In genomic region chr9:133994359-133995011, GRCh38 we compare ENCODE assay signal across 8 cellular contexts. TPM values are rescaled to one million over a fixed set of nuclear protein-coding genes. Genes with fewer than 3 reads are reported as not detected.
DNase-seq lines count a peak whose midpoint lies in the region; ATAC-seq and TF ChIP-seq lines count a peak whose summit lies in the region.

No MANE protein-coding gene starts in this region.

- H3K27ac ChIP-seq in psoas muscle: no peak overlapping the region

- H3K36me3 ChIP-seq in psoas muscle (ENCODE audit: insufficient read depth in 1 of 2, low read depth in 1 of 2): no peaks in the 10 kb centered on the region

- H3K4me3 ChIP-seq in psoas muscle: no peak overlapping the region

- H3K9me3 ChIP-seq in psoas muscle: no peaks in the 10 kb centered on the region

- TF ChIP-seq CTCF in LNCAP (IDR thresholded peaks at IDR 0.05): peak; percentile 99
- peak; percentile 98 for TF ChIP-seq CTCF in psoas muscle (IDR thresholded peaks at IDR 0.05)

- WGBS in psoas muscle, 3 donors: 4 to 8% (median 8%) methylated on average over 11 of the region's 11 CpGs

- peaks cover 4% of the 10 kb centered on the region for H3K4me1 ChIP-seq in psoas muscle

- peak; percentile 71 for DNase-seq in EH (ENCODE audit: low read depth)
- DNase-seq in SW 1271 (lab: John Stamatoyannopoulos, UW): peak; percentile 39 to 70
- peak; percentile 78 for DNase-seq in activated naive CD4-positive, alpha-beta T cell treated with anti-CD3 and anti-CD28 coated beads, Interleukin-2, amount 50 U/mL, for 16 hours
- DNase-seq in Right ventricle myocardium superior: peak; percentile 86
- peak; percentile 78 to 84 for DNase-seq in psoas muscle

- peaks cover 0 to 65% (median 4%) of the 10 kb centered on the region in 3 donors for H3K27me3 ChIP-seq in psoas muscle (ENCODE audit: insufficient read depth in 3 of 3, low read length in 2 of 3)

- ATAC-seq in Right ventricle myocardium superior (ENCODE audit: poor library complexity): peak; percentile 77
- peak; percentile 62 to 79 (median 76) for ATAC-seq in psoas muscle
- ATAC-seq in GM21786 (IDR thresholded peaks at IDR 0.05; ENCODE audit: unreplicated experiment): no peak
- ATAC-seq in HG02840 (IDR thresholded peaks at IDR 0.05; ENCODE audit: low FRiP score, unreplicated experiment): no peak

- intact Hi-C loops in Right ventricle myocardium superior (cut with DNase I): loop anchor here (2.0 kb wide), 1 partner anchor 202 kb away; no protein-coding TSS in a partner anchor
- intact Hi-C loops in psoas muscle (cut with DNase I): loop anchor here (1.0 to 5.0 kb wide), 3 partner anchors 108 to 202 kb away; no protein-coding TSS in a partner anchor

RNA-seq across cellular contexts. Expression of gene VAV2, which starts 2.4 kb away (rescaled TPM):
- 4.9 TPM for total RNA-seq in Right ventricle myocardium superior
- 1 to 10 TPM; 1.3 to 2.9 (median 1.8) TPM for total RNA-seq in psoas muscle
- 1 to 10 TPM in 1 of 3 donors, under 1 TPM in 2; 0.70 to 1.8 (median 0.73) TPM for polyA plus RNA-seq in psoas muscle

RNA-seq across cellular contexts. Expression of gene BRD3OS, which starts 30.8 kb away (rescaled TPM):
- total RNA-seq in Right ventricle myocardium superior (4.9 TPM), psoas muscle (1 to 10 TPM; 2.4 to 4.3 (median 4.2) TPM)
- 1 to 10 TPM; 1.2 to 8.7 (median 2.7) TPM for polyA plus RNA-seq in psoas muscle

Comparison
In these comparisons a context has a peak if more than half of its experiments do, and no peak if none do; other contexts are left out.
1. ATAC-seq: peak in Right ventricle myocardium superior (single experiment) and psoas muscle (4 of 4); none in GM21786 (single experiment) and HG02840 (single experiment).
2. Peak in every context shown above with its lines, with median percentiles within 50 percentile points of each other: DNase-seq.